ENCODE assay signal across 8 cellular contexts in genomic region chr10:29517352-29517923, GRCh38.
DNase-seq lines count a peak whose midpoint lies in the region; ATAC-seq and TF ChIP-seq lines count a peak whose summit lies in the region.

No MANE protein-coding gene starts in this region.

- TF ChIP-seq POLR2A in NB4 (IDR thresholded peaks at IDR 0.05; ENCODE audit: extremely low read depth, insufficient read length), result no peak

- ATAC-seq in GM21786 (IDR thresholded peaks at IDR 0.05; ENCODE audit: unreplicated experiment), result no peak

- DNase-seq in DMS53 (lab: John Stamatoyannopoulos, UW), result peak; percentile 48
- DNase-seq in DMS53 treated with DMSO at 0.1 percent for 48 hours (lab: John Stamatoyannopoulos, UW; ENCODE audit: unreplicated experiment), result no peak
- DNase-seq in NB4 (ENCODE audit: low read depth), result peak; percentile 38
- peak in 1 of 10 donors; percentile 33 for DNase-seq in dorsolateral prefrontal cortex
- DNase-seq in myocyte (ENCODE audit: low read depth), result peak; percentile 47
- DNase-seq in GM19240 (ENCODE audit: insufficient read length, low spot score), result no peak
- no peak for DNase-seq in putamen (ENCODE audit: low spot score)

- TF ChIP-seq CTCF in NB4 (IDR thresholded peaks at IDR 0.05; ENCODE audit: low read depth, low read length) (peak; percentile 57), dorsolateral prefrontal cortex (IDR thresholded peaks at IDR 0.05 in 54 of 56, conservative IDR thresholded peaks at IDR 0.05 in 2 of 56; ENCODE audit: low read depth in 1 of 56, partially characterized antibody in 56 of 56) (peak in 51 of 56 donors; percentile 15 to 65 (median 48))

- H3K27ac ChIP-seq in dorsolateral prefrontal cortex, result no peak overlapping the region

- H3K4me3 ChIP-seq in NB4 (ENCODE audit: low read depth, low read length) (no peak overlapping the region), dorsolateral prefrontal cortex (no peak overlapping the region)

- H3K27me3 ChIP-seq in dorsolateral prefrontal cortex, result peaks cover 0 to 8% (median 0%) of the 10 kb centered on the region in 45 donors

- intact Hi-C loops in dorsolateral prefrontal cortex (cut with DNase I), result no loop called here

Comparison
In these comparisons a context has a peak if more than half of its experiments do, and no peak if none do; other contexts are left out.
1. DNase-seq: peak in DMS53 (single experiment), NB4 (single experiment) and myocyte (single experiment); none in DMS53 treated with DMSO at 0.1 percent for 48 hours (single experiment), GM19240 (single experiment) and putamen (single experiment).